In genomic region chr17:19507673-19508326, GRCh38 we compare ENCODE assay signal across 1 cellular context.
TF ChIP-seq lines count a peak whose summit lies in the region.

No MANE protein-coding gene starts in this region.

TF ChIP-seq in HepG2, 621 proteins besides CTCF, POLR2A, EP300 and RAD21 (continued from another document and continues in another):
- TF ChIP-seq THAP9 (CRISPR knock-in tag; IDR thresholded peaks at IDR 0.05; ENCODE audit: borderline replicate concordance): no peak
- TF ChIP-seq ZNF276 (CRISPR knock-in tag; IDR thresholded peaks at IDR 0.05; ENCODE audit: low read depth): peak; percentile 68; the same call in 1 of the 2 replicates
- no peak for TF ChIP-seq ZNF432 (CRISPR knock-in tag; IDR thresholded peaks at IDR 0.05; ENCODE audit: borderline replicate concordance)
- no peak for TF ChIP-seq HNRNPL (IDR thresholded peaks at IDR 0.05; ENCODE audit: low read depth, low read length)
- peak; percentile 39; the same call in 1 of the 2 replicates for TF ChIP-seq ZNF629 (CRISPR knock-in tag; conservative IDR thresholded peaks at IDR 0.05)
- peak; percentile 79 for TF ChIP-seq MYC (CRISPR knock-in tag; IDR thresholded peaks at IDR 0.05; ENCODE audit: borderline replicate concordance)
- TF ChIP-seq FOXO4 (CRISPR knock-in tag; conservative IDR thresholded peaks at IDR 0.05): no peak
- peak; percentile 54; the same call in 1 of the 2 replicates for TF ChIP-seq ETV6 (CRISPR knock-in tag; conservative IDR thresholded peaks at IDR 0.05)
- no peak; the same call in 1 of the 2 replicates for TF ChIP-seq KMT2A (CRISPR knock-in tag; IDR thresholded peaks at IDR 0.05)
- TF ChIP-seq NCOR1 (IDR thresholded peaks at IDR 0.05; ENCODE audit: borderline replicate concordance, low read length): 0 out of 2 replicates have a peak, but pooled peaks have one; percentile 22
- 0 out of 2 replicates have a peak, but pooled peaks have one; percentile 27 for TF ChIP-seq ZNF609 (CRISPR knock-in tag; IDR thresholded peaks at IDR 0.05; ENCODE audit: borderline replicate concordance)
- no peak for TF ChIP-seq FLYWCH1 (CRISPR knock-in tag; IDR thresholded peaks at IDR 0.05)
- TF ChIP-seq ZNF576 (CRISPR knock-in tag; IDR thresholded peaks at IDR 0.05): no peak
- TF ChIP-seq NAIF1 (CRISPR knock-in tag; IDR thresholded peaks at IDR 0.05; ENCODE audit: borderline replicate concordance): no peak
- no peak for TF ChIP-seq ZNF672 (CRISPR knock-in tag; IDR thresholded peaks at IDR 0.05)
- peak; percentile 37; the same call in 1 of the 2 replicates for TF ChIP-seq ATF7-NPFF (CRISPR knock-in tag; IDR thresholded peaks at IDR 0.05; ENCODE audit: low read depth)
- TF ChIP-seq MATR3 (CRISPR knock-in tag; IDR thresholded peaks at IDR 0.05): no peak
- no peak for TF ChIP-seq ZNF598 (CRISPR knock-in tag; IDR thresholded peaks at IDR 0.05; ENCODE audit: borderline replicate concordance)
- no peak for TF ChIP-seq E2F5 (CRISPR knock-in tag; conservative IDR thresholded peaks at IDR 0.05)
- TF ChIP-seq TGIF2 (CRISPR knock-in tag; IDR thresholded peaks at IDR 0.05): peak; percentile 57; the same call in 1 of the 2 replicates
- TF ChIP-seq KDM4B (CRISPR knock-in tag; IDR thresholded peaks at IDR 0.05): 0 out of 2 replicates have a peak, but pooled peaks have one; percentile 16
- TF ChIP-seq CREBL2 (CRISPR knock-in tag; IDR thresholded peaks at IDR 0.05; ENCODE audit: borderline replicate concordance): no peak
- TF ChIP-seq ZNF570 (CRISPR knock-in tag; IDR thresholded peaks at IDR 0.05; ENCODE audit: borderline replicate concordance): no peak
- no peak for TF ChIP-seq ZNF343 (CRISPR knock-in tag; IDR thresholded peaks at IDR 0.05)
- TF ChIP-seq ZNF33B (CRISPR knock-in tag; IDR thresholded peaks at IDR 0.05): no peak
- TF ChIP-seq SMAD3 (CRISPR knock-in tag; IDR thresholded peaks at IDR 0.05): peak; percentile 89
- TF ChIP-seq EED (CRISPR knock-in tag; IDR thresholded peaks at IDR 0.05): no peak
- no peak for TF ChIP-seq ZNF615 (CRISPR knock-in tag; IDR thresholded peaks at IDR 0.05; ENCODE audit: borderline replicate concordance)
- TF ChIP-seq ZNF703 (CRISPR knock-in tag; IDR thresholded peaks at IDR 0.05; ENCODE audit: borderline replicate concordance): no peak
- TF ChIP-seq THAP8 (CRISPR knock-in tag; IDR thresholded peaks at IDR 0.05; ENCODE audit: borderline replicate concordance): 0 out of 2 replicates have a peak, but pooled peaks have one; percentile 42
- no peak; the same call in none of the 2 replicates for TF ChIP-seq GABPB1 (CRISPR knock-in tag; IDR thresholded peaks at IDR 0.05)
- no peak for TF ChIP-seq NFE2L1 (CRISPR knock-in tag; IDR thresholded peaks at IDR 0.05; ENCODE audit: borderline replicate concordance)
- TF ChIP-seq POLR2AphosphoS2 (IDR thresholded peaks at IDR 0.05; ENCODE audit: low read depth, low read length): no peak
- TF ChIP-seq CENPT (CRISPR knock-in tag; IDR thresholded peaks at IDR 0.05; ENCODE audit: low read depth): no peak
- TF ChIP-seq ZSCAN31 (CRISPR knock-in tag; IDR thresholded peaks at IDR 0.05; ENCODE audit: low read depth): no peak; the same call in 1 of the 2 replicates
- peak; percentile 39; the same call in 1 of the 2 replicates for TF ChIP-seq ZBTB4 (CRISPR knock-in tag; IDR thresholded peaks at IDR 0.05; ENCODE audit: borderline replicate concordance)
- no peak for TF ChIP-seq ZNF616 (CRISPR knock-in tag; IDR thresholded peaks at IDR 0.05; ENCODE audit: low read depth)
- no peak for TF ChIP-seq ZNF512B (CRISPR knock-in tag; IDR thresholded peaks at IDR 0.05; ENCODE audit: borderline replicate concordance)
- TF ChIP-seq NFKB2 (CRISPR knock-in tag; IDR thresholded peaks at IDR 0.05; ENCODE audit: borderline replicate concordance): peak; percentile 46; the same call in 1 of the 2 replicates
- no peak; the same call in 1 of the 2 replicates for TF ChIP-seq TFAP4 (IDR thresholded peaks at IDR 0.05; ENCODE audit: borderline replicate concordance, low read depth)
